ENCODE assay signal across 1 cellular context in genomic region chr13:23467048-23467931, GRCh38.
TF ChIP-seq lines count a peak whose summit lies in the region.

No MANE protein-coding gene starts in this region.

TF ChIP-seq in SK-N-SH, 30 proteins besides CTCF, POLR2A, EP300 and RAD21 (continued from another document):
- peak; percentile 65; the same call in 1 of the 2 replicates for TF ChIP-seq USF1 (IDR thresholded peaks at IDR 0.05; ENCODE audit: borderline replicate concordance, low read depth)
- TF ChIP-seq CHD2 (IDR thresholded peaks at IDR 0.05; ENCODE audit: low read length, partially characterized antibody), result no peak
- TF ChIP-seq USF2 (IDR thresholded peaks at IDR 0.05; ENCODE audit: borderline replicate concordance, low read depth, low read length), result no peak
- TF ChIP-seq TCF12 (IDR thresholded peaks at IDR 0.05), result peak; percentile 90
- TF ChIP-seq SMC3 (IDR thresholded peaks at IDR 0.05; ENCODE audit: low read depth, low read length), result no peak
- peak; percentile 28; the same call in 1 of the 2 replicates for TF ChIP-seq MXI1 (IDR thresholded peaks at IDR 0.05; ENCODE audit: low read depth, low read length)
- peak; percentile 69 for TF ChIP-seq GATA2 (CRISPR knock-in tag; IDR thresholded peaks at IDR 0.05)
- peak; percentile 53; the same call in 1 of the 2 replicates for TF ChIP-seq RCOR1 (IDR thresholded peaks at IDR 0.05; ENCODE audit: low read length)
- TF ChIP-seq JUND (IDR thresholded peaks at IDR 0.05), result no peak
- peak; percentile 86 for TF ChIP-seq FOXJ3 (CRISPR knock-in tag; IDR thresholded peaks at IDR 0.05)
TF ChIP-seq in SK-N-SH: peak in this region for 6.
